In the genomic region with DNA sequence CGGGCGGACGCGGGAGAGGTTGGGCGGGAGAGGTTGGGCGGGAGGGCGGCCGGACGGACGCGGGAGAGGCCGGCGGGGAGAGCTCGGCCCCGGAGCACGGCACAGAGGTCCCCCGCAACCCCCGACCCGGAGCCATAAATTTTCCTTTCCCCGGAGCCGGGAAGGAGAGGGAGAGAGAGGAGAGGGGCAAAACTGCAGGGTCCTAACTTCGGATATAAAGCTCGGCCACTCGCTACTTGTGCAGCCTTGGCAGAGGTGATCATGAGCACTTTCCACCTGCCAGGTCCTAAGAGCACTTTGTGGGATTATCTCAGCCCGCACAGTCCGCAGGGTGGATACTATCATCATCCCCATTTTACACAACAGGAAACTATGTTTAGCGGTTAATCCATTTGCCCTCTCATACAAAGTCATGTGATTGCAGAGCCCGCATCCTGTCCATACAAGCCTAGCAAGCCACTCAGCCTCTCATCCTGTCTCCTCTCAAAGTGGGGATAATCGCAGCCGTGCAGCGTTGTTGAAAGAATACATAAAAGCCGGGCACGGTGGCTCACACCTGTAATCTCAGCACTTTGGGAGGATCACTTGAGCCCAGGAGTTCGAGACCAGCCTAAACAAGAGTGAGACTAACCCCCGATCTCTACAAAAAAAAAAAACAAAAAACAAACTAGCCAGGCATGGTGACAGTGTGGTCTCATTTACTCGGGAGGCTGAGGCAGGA, we compare ENCODE assay signal across 1 cellular context.
A peak's percentile ranks its signal among the peaks of the same experiment; 100 is the strongest.
TF ChIP-seq lines count a peak whose summit lies in the region.

No MANE protein-coding gene starts in this region.

TF ChIP-seq in K562, 482 proteins besides CTCF, POLR2A, EP300 and RAD21 (continued from another document):
- TF ChIP-seq, protein P1, sequence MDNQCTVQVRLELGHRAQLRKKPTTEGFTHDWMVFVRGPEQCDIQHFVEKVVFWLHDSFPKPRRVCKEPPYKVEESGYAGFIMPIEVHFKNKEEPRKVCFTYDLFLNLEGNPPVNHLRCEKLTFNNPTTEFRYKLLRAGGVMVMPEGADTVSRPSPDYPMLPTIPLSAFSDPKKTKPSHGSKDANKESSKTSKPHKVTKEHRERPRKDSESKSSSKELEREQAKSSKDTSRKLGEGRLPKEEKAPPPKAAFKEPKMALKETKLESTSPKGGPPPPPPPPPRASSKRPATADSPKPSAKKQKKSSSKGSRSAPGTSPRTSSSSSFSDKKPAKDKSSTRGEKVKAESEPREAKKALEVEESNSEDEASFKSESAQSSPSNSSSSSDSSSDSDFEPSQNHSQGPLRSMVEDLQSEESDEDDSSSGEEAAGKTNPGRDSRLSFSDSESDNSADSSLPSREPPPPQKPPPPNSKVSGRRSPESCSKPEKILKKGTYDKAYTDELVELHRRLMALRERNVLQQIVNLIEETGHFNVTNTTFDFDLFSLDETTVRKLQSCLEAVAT (IDR thresholded peaks at IDR 0.05), result 0 out of 4 replicates have a peak, but pooled peaks of 1 of the 2 experiments have one; percentile 20
- peak; percentile 18; the same call in 1 of the 2 replicates for TF ChIP-seq E2F3 (CRISPR knock-in tag; IDR thresholded peaks at IDR 0.05)
- 0 out of 2 replicates have a peak, but pooled peaks have one; percentile 9 for TF ChIP-seq PHTF2 (CRISPR knock-in tag; IDR thresholded peaks at IDR 0.05)
- TF ChIP-seq ZNF197 (CRISPR knock-in tag; IDR thresholded peaks at IDR 0.05; ENCODE audit: low read depth), result no peak
- TF ChIP-seq, protein P2, sequence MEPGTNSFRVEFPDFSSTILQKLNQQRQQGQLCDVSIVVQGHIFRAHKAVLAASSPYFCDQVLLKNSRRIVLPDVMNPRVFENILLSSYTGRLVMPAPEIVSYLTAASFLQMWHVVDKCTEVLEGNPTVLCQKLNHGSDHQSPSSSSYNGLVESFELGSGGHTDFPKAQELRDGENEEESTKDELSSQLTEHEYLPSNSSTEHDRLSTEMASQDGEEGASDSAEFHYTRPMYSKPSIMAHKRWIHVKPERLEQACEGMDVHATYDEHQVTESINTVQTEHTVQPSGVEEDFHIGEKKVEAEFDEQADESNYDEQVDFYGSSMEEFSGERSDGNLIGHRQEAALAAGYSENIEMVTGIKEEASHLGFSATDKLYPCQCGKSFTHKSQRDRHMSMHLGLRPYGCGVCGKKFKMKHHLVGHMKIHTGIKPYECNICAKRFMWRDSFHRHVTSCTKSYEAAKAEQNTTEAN (CRISPR knock-in tag; IDR thresholded peaks at IDR 0.05), result no peak
- peak; percentile 51 for TF ChIP-seq CXXC5 (CRISPR knock-in tag; IDR thresholded peaks at IDR 0.05)
- no peak for TF ChIP-seq BDP1 (IDR thresholded peaks at IDR 0.05; ENCODE audit: insufficient read depth, insufficient read length)
- TF ChIP-seq, protein P3, sequence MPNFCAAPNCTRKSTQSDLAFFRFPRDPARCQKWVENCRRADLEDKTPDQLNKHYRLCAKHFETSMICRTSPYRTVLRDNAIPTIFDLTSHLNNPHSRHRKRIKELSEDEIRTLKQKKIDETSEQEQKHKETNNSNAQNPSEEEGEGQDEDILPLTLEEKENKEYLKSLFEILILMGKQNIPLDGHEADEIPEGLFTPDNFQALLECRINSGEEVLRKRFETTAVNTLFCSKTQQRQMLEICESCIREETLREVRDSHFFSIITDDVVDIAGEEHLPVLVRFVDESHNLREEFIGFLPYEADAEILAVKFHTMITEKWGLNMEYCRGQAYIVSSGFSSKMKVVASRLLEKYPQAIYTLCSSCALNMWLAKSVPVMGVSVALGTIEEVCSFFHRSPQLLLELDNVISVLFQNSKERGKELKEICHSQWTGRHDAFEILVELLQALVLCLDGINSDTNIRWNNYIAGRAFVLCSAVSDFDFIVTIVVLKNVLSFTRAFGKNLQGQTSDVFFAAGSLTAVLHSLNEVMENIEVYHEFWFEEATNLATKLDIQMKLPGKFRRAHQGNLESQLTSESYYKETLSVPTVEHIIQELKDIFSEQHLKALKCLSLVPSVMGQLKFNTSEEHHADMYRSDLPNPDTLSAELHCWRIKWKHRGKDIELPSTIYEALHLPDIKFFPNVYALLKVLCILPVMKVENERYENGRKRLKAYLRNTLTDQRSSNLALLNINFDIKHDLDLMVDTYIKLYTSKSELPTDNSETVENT (CRISPR knock-in tag; IDR thresholded peaks at IDR 0.05), result 0 out of 2 replicates have a peak, but pooled peaks have one; percentile 58
- TF ChIP-seq CC2D1A (IDR thresholded peaks at IDR 0.05), result peak; percentile 98
- no peak for TF ChIP-seq NEUROD1 (IDR thresholded peaks at IDR 0.05; ENCODE audit: borderline replicate concordance, low read depth, low read length, partially characterized antibody)
- no peak for TF ChIP-seq HEY1 (CRISPR knock-in tag; IDR thresholded peaks at IDR 0.05; ENCODE audit: borderline replicate concordance)
- TF ChIP-seq RBM39 (optimal IDR thresholded peaks at IDR 0.05; ENCODE audit: low read depth, low read length), result no peak
- TF ChIP-seq, protein P4, sequence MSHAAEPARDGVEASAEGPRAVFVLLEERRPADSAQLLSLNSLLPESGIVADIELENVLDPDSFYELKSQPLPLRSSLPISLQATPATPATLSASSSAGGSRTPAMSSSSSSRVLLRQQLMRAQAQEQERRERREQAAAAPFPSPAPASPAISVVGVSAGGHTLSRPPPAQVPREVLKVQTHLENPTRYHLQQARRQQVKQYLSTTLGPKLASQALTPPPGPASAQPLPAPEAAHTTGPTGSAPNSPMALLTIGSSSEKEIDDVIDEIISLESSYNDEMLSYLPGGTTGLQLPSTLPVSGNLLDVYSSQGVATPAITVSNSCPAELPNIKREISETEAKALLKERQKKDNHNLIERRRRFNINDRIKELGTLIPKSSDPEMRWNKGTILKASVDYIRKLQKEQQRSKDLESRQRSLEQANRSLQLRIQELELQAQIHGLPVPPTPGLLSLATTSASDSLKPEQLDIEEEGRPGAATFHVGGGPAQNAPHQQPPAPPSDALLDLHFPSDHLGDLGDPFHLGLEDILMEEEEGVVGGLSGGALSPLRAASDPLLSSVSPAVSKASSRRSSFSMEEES (CRISPR knock-in tag; IDR thresholded peaks at IDR 0.05), result peak; percentile 85
- TF ChIP-seq SMARCC2 (IDR thresholded peaks at IDR 0.05; ENCODE audit: low read depth), result no peak
TF ChIP-seq in K562: peak in this region for 42.
